ENCODE assay signal across 15 cellular contexts in genomic region chr15:69578792-69579587, GRCh38.
DNase-seq lines count a peak whose midpoint lies in the region; ATAC-seq and TF ChIP-seq lines count a peak whose summit lies in the region.
"Had no signal": no experiment of that assay in that cellular context is flagged by ENCODE, and none has a peak within 500 bp of the region (broad histone marks: within the 10 kb centered on the region; RNA-seq: fewer than 3 reads in every experiment).

No MANE protein-coding gene starts in this region.

- intact Hi-C loops in thyroid gland (cut with DNase I) = loop anchor here (10.0 kb wide), 1 partner anchor 146 kb away; no protein-coding TSS in a partner anchor

- 53 to 54% methylated on average over 14 to 15 of the region's 15 CpGs for WGBS in thyroid gland, 2 donors

- H3K27ac ChIP-seq in VCaP (peak overlapping the region; percentile 69; the same call in 1 of the 2 replicates), thyroid gland (peak overlapping the region in 1 of 3 donors; percentile 21)
- H3K27ac ChIP-seq: esophagus muscularis mucosa, HL-60 had no signal

- no peaks in the 10 kb centered on the region for H3K27me3 ChIP-seq in thyroid gland
- H3K27me3 ChIP-seq: esophagus muscularis mucosa had no signal

- H3K4me3 ChIP-seq in thyroid gland (replicated peaks in 1 of 3) = no peak overlapping the region
- H3K4me3 ChIP-seq: esophagus muscularis mucosa had no signal

- H3K4me1 ChIP-seq in thyroid gland = peaks cover 6 to 15% of the 10 kb centered on the region in 2 donors

- no peaks in the 10 kb centered on the region for H3K9me3 ChIP-seq in thyroid gland
- H3K9me3 ChIP-seq: esophagus muscularis mucosa had no signal

- H3K36me3 ChIP-seq in thyroid gland = no peaks in the 10 kb centered on the region
- H3K36me3 ChIP-seq: esophagus muscularis mucosa had no signal

- no peak for TF ChIP-seq POLR2A in thyroid gland (IDR thresholded peaks at IDR 0.05)

- ATAC-seq in HG02870 (IDR thresholded peaks at IDR 0.05; ENCODE audit: unreplicated experiment) = no peak
- ATAC-seq: activated CD8-positive, alpha-beta memory T cell treated with anti-CD3 and anti-CD28 coated beads, Interleukin-2, amount 10 ng/mL, durations not matched to agents 7 days and 5 days had no signal

- no peak for TF ChIP-seq CTCF in VCaP (conservative IDR thresholded peaks at IDR 0.05)
- no peak for TF ChIP-seq CTCF in thyroid gland (IDR thresholded peaks at IDR 0.05)

- peak; percentile 95 for DNase-seq in M059J (ENCODE audit: low read depth)
- DNase-seq in kidney tubule cell (ENCODE audit: low spot score) = peak; percentile 98
- peak; percentile 86 to 91 for DNase-seq in thyroid gland
- DNase-seq in activated CD4-positive, CD25-positive, alpha-beta regulatory T cell (lab: John Stamatoyannopoulos, UW) = no peak
- DNase-seq in NCI-H1417 (lab: John Stamatoyannopoulos, UW) = no peak
- DNase-seq in AG20443 (ENCODE audit: low spot score) = no peak
- DNase-seq: activated CD8-positive, alpha-beta memory T cell treated with anti-CD3 and anti-CD28 coated beads, Interleukin-2, amount 10 ng/mL, durations not matched to agents 7 days and 5 days; amygdala; NCI-H1092 treated with DMSO at 0.1 percent for 48 hours; NK-92 treated with Interleukin-12 subunit alpha and Interleukin-12 subunit beta, amount 100 ng/mL, for 24 hours; stimulated activated naive CD4-positive, alpha-beta T cell treated with Interleukin-2 at 50 U/mL for 16 hours had no signal

Comparison
In these comparisons a context has a peak if more than half of its experiments do, and no peak if none do; other contexts are left out.
1. DNase-seq: peak in M059J (single experiment), kidney tubule cell (single experiment) and thyroid gland (2 of 2); none in activated CD4-positive, CD25-positive, alpha-beta regulatory T cell (0 of 4), NCI-H1417 (0 of 3) and AG20443 (single experiment).